Comparison of ENCODE assay signal across 1 cellular context in the genomic region with DNA sequence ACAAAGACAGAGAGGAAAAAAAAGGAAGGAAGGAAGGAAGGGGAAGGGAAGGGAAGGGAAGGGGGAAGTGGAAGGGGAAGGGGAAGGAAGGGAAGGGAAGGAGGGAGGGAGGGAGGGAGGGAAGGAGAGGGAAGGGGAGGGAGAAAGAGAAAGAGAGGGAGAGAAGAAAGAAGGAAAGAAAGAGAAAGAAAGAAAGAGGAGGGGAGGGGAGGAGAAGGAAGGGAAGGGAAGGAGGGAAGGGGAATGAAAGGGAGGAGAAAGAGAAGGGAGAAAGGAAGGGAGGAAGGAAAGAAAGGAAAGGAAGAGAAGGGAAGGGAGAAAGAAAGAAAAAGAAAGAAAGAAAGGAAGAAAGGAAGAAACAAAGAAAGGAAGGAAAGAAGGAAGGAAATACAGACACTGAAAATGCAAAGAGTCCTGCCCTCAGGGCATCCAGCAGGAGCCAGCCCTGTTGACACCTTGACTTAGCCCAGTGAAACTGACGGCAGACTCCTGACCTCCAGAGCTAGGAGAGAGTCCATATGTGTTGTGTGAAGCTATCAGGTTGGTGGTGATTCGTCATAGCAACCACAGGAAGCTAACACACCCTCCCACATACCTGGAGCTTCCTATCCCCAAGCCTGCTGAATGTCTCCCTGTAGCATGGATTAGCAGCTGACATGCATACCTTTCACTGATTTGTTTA.
TF ChIP-seq lines count a peak whose summit lies in the region.

No MANE protein-coding gene starts in this region.

TF ChIP-seq in HepG2, 621 proteins besides CTCF, POLR2A, EP300 and RAD21 (continued from another document):
- TF ChIP-seq ZNF512 (CRISPR knock-in tag; IDR thresholded peaks at IDR 0.05) (0 out of 2 replicates have a peak, but pooled peaks have one; percentile 54), ZNF558 (CRISPR knock-in tag; IDR thresholded peaks at IDR 0.05; ENCODE audit: borderline replicate concordance) (no peak), ATM (IDR thresholded peaks at IDR 0.05; ENCODE audit: borderline replicate concordance) (0 out of 2 replicates have a peak, but pooled peaks have one; percentile 24), PCBP2 (optimal IDR thresholded peaks at IDR 0.05; ENCODE audit: low read depth, low read length, poor library complexity, severe bottlenecking) (peak; percentile 89)
- TF ChIP-seq, protein P1, sequence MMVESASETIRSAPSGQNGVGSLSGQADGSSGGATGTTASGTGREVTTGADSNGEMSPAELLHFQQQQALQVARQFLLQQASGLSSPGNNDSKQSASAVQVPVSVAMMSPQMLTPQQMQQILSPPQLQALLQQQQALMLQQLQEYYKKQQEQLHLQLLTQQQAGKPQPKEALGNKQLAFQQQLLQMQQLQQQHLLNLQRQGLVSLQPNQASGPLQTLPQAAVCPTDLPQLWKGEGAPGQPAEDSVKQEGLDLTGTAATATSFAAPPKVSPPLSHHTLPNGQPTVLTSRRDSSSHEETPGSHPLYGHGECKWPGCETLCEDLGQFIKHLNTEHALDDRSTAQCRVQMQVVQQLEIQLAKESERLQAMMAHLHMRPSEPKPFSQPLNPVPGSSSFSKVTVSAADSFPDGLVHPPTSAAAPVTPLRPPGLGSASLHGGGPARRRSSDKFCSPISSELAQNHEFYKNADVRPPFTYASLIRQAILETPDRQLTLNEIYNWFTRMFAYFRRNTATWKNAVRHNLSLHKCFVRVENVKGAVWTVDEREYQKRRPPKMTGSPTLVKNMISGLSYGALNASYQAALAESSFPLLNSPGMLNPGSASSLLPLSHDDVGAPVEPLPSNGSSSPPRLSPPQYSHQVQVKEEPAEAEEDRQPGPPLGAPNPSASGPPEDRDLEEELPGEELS (CRISPR knock-in tag; IDR thresholded peaks at IDR 0.05) = no peak
- TF ChIP-seq, protein P2, sequence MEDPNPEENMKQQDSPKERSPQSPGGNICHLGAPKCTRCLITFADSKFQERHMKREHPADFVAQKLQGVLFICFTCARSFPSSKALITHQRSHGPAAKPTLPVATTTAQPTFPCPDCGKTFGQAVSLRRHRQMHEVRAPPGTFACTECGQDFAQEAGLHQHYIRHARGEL (CRISPR knock-in tag; IDR thresholded peaks at IDR 0.05) = no peak
